ENCODE assay signal across 2 cellular contexts in the genomic region with DNA sequence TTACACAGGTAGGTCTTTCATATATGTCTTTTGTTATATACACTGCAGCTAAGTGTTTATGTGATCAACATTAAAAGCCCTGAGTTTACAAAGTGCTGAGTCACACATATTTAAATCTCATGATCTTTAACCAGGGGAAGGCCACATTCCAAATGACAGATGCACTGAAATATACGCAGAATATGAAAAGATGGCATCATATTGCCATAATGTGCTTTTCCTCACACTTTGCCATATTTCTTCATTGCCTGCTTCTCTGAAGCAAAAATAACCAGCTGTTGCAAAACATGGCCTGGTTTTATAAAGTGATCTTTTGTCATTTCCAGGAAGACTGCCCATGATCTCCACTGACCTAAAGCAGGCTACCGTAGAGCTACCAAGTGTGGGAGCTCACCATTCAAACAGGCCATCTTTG.
A peak's percentile ranks its signal among the peaks of the same experiment; 100 is the strongest.
TF ChIP-seq lines count a peak whose summit lies in the region.

No MANE protein-coding gene starts in this region.

TF ChIP-seq in K562, 482 proteins besides CTCF, POLR2A, EP300 and RAD21 (continued from another document and continues in another):
- TF ChIP-seq THRB (CRISPR knock-in tag; conservative IDR thresholded peaks at IDR 0.05) (no peak), NFE2L1 (tag; IDR thresholded peaks at IDR 0.05; ENCODE audit: borderline replicate concordance, low read depth) (peak; percentile 96), NR2C2 (CRISPR knock-in tag; IDR thresholded peaks at IDR 0.05) (no peak), NR2C2 (tag; IDR thresholded peaks at IDR 0.05) (peak; percentile 37; the same call in 1 of the 2 replicates), MAFF (IDR thresholded peaks at IDR 0.05; ENCODE audit: low read length) (peak; percentile 97), MAFK (IDR thresholded peaks at IDR 0.05; ENCODE audit: low read length) (peak; percentile 97), HOXB6 (CRISPR knock-in tag; IDR thresholded peaks at IDR 0.05; ENCODE audit: borderline replicate concordance) (no peak), PBX2 (CRISPR knock-in tag; IDR thresholded peaks at IDR 0.05; ENCODE audit: low read depth) (no peak), PBX2 (tag; conservative IDR thresholded peaks at IDR 0.05; ENCODE audit: low read depth) (peak; percentile 57)
- TF ChIP-seq, protein P1, sequence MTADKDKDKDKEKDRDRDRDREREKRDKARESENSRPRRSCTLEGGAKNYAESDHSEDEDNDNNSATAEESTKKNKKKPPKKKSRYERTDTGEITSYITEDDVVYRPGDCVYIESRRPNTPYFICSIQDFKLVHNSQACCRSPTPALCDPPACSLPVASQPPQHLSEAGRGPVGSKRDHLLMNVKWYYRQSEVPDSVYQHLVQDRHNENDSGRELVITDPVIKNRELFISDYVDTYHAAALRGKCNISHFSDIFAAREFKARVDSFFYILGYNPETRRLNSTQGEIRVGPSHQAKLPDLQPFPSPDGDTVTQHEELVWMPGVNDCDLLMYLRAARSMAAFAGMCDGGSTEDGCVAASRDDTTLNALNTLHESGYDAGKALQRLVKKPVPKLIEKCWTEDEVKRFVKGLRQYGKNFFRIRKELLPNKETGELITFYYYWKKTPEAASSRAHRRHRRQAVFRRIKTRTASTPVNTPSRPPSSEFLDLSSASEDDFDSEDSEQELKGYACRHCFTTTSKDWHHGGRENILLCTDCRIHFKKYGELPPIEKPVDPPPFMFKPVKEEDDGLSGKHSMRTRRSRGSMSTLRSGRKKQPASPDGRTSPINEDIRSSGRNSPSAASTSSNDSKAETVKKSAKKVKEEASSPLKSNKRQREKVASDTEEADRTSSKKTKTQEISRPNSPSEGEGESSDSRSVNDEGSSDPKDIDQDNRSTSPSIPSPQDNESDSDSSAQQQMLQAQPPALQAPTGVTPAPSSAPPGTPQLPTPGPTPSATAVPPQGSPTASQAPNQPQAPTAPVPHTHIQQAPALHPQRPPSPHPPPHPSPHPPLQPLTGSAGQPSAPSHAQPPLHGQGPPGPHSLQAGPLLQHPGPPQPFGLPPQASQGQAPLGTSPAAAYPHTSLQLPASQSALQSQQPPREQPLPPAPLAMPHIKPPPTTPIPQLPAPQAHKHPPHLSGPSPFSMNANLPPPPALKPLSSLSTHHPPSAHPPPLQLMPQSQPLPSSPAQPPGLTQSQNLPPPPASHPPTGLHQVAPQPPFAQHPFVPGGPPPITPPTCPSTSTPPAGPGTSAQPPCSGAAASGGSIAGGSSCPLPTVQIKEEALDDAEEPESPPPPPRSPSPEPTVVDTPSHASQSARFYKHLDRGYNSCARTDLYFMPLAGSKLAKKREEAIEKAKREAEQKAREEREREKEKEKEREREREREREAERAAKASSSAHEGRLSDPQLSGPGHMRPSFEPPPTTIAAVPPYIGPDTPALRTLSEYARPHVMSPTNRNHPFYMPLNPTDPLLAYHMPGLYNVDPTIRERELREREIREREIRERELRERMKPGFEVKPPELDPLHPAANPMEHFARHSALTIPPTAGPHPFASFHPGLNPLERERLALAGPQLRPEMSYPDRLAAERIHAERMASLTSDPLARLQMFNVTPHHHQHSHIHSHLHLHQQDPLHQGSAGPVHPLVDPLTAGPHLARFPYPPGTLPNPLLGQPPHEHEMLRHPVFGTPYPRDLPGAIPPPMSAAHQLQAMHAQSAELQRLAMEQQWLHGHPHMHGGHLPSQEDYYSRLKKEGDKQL (CRISPR knock-in tag; IDR thresholded peaks at IDR 0.05; ENCODE audit: borderline replicate concordance) = no peak

TF ChIP-seq in HepG2, 621 proteins besides CTCF, POLR2A, EP300 and RAD21 (continued from another document):
- TF ChIP-seq, protein P2, sequence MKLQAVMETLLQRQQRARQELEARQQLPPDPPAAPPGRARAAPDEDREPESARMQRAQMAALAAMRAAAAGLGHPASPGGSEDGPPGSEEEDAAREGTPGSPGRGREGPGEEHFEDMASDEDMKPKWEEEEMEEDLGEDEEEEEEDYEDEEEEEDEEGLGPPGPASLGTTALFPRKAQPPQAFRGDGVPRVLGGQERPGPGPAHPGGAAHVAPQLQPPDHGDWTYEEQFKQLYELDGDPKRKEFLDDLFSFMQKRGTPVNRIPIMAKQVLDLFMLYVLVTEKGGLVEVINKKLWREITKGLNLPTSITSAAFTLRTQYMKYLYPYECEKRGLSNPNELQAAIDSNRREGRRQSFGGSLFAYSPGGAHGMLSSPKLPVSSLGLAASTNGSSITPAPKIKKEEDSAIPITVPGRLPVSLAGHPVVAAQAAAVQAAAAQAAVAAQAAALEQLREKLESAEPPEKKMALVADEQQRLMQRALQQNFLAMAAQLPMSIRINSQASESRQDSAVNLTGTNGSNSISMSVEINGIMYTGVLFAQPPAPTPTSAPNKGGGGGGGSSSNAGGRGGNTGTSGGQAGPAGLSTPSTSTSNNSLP (IDR thresholded peaks at IDR 0.05; ENCODE audit: low read depth, low read length) = peak; percentile 77
- TF ChIP-seq XRCC5 (optimal IDR thresholded peaks at IDR 0.05; ENCODE audit: low read length) (no peak), ZNF766 (CRISPR knock-in tag; IDR thresholded peaks at IDR 0.05; ENCODE audit: borderline replicate concordance) (no peak), AHDC1 (CRISPR knock-in tag; IDR thresholded peaks at IDR 0.05; ENCODE audit: borderline replicate concordance) (peak; percentile 53; the same call in 1 of the 2 replicates), ZNF550 (CRISPR knock-in tag; IDR thresholded peaks at IDR 0.05; ENCODE audit: borderline replicate concordance) (no peak), ZNF7 (CRISPR knock-in tag; IDR thresholded peaks at IDR 0.05) (no peak), ZNF644 (CRISPR knock-in tag; IDR thresholded peaks at IDR 0.05; ENCODE audit: low read depth) (peak; percentile 88), ZNF431 (CRISPR knock-in tag; IDR thresholded peaks at IDR 0.05; ENCODE audit: borderline replicate concordance, low read depth) (no peak), CEBPB (IDR thresholded peaks at IDR 0.05; ENCODE audit: borderline replicate concordance, low read depth, low read length) (peak; percentile 92), MAFG (CRISPR knock-in tag; IDR thresholded peaks at IDR 0.05) (peak; percentile 60; the same call in 1 of the 2 replicates), ZNF383 (CRISPR knock-in tag; IDR thresholded peaks at IDR 0.05; ENCODE audit: borderline replicate concordance) (no peak), TCF12 (IDR thresholded peaks at IDR 0.05) (no peak), TCF12 (CRISPR knock-in tag; IDR thresholded peaks at IDR 0.05) (no peak), DNMT3B (CRISPR knock-in tag; conservative IDR thresholded peaks at IDR 0.05) (0 out of 2 replicates have a peak, but pooled peaks have one; percentile 61), GATAD2A (CRISPR knock-in tag; IDR thresholded peaks at IDR 0.05) (peak; percentile 51), PAWR (CRISPR knock-in tag; IDR thresholded peaks at IDR 0.05; ENCODE audit: borderline replicate concordance) (no peak), NFE2 (CRISPR knock-in tag; IDR thresholded peaks at IDR 0.05) (0 out of 2 replicates have a peak, but pooled peaks have one; percentile 64), KLF16 (CRISPR knock-in tag; IDR thresholded peaks at IDR 0.05) (0 out of 4 replicates have a peak, but pooled peaks of 1 of the 2 experiments have one; percentile 16), ATAD3A (CRISPR knock-in tag; IDR thresholded peaks at IDR 0.05) (no peak), MAFK (conservative IDR thresholded peaks at IDR 0.05 in 1 of 2, IDR thresholded peaks at IDR 0.05 in 1 of 2; ENCODE audit: low read length in 2 of 2) (peak; percentile 99), MXD4 (CRISPR knock-in tag; IDR thresholded peaks at IDR 0.05) (no peak)
